ENCODE assay signal across 8 cellular contexts in the genomic region with DNA sequence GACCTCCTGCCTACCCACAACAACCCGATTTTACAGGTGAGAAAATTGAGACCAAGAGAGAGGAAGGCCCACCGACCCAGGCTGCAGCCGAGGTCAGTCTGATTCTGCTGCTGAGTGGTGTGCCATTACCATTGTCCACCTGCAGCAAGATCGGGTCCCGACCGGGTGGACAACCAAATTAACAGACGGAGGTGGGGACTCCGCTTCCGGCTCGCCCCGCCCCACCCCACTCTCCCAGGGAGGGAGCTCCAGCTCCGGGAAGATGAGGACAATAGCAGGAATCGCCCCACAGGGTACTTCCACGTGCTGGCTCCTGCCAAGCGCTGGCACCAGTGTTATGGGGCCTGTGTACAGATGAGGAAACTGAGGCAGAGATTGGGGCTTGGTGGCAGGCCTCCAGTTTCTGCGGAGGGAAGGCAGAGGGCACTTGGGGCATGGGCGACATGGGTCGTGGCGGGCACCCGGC. TPM values are rescaled to one million over a fixed set of nuclear protein-coding genes. Genes with fewer than 3 reads are reported as not detected.
DNase-seq lines count a peak whose midpoint lies in the region; ATAC-seq, FAIRE-seq and TF ChIP-seq lines count a peak whose summit lies in the region.
"Had no signal": no experiment of that assay in that cellular context is flagged by ENCODE, and none has a peak within 500 bp of the region (broad histone marks: within the 10 kb centered on the region; RNA-seq: fewer than 3 reads in every experiment).

No MANE protein-coding gene starts in this region.

- no peaks in the 10 kb centered on the region for H3K36me3 ChIP-seq in keratinocyte (ENCODE audit: control insufficient read depth in 2 of 2, extremely low read depth in 1 of 2, insufficient read depth in 2 of 2, low read length in 2 of 2)

- H4K20me1 ChIP-seq in keratinocyte (ENCODE audit: control insufficient read depth, extremely low read depth, insufficient read depth, low read length), result no peaks in the 10 kb centered on the region

- H2AFZ ChIP-seq in keratinocyte (ENCODE audit: control insufficient read depth, low read length), result peak overlapping the region; percentile 78

- no peaks in the 10 kb centered on the region for H3K9me1 ChIP-seq in keratinocyte (ENCODE audit: control insufficient read depth, extremely low read depth, insufficient read depth, low read length)

- H3K4me3 ChIP-seq in astrocyte of the cerebellum (ENCODE audit: low read depth, low read length), result peak overlapping the region; percentile 67
- peak overlapping the region; percentile 5 to 76 (median 63) for H3K4me3 ChIP-seq in keratinocyte (ENCODE audit: control insufficient read depth in 2 of 3, extremely low read depth in 1 of 3, insufficient read depth in 2 of 3, low read depth in 1 of 3, low read length in 3 of 3)

- peak overlapping the region; percentile 91 for H3K4me2 ChIP-seq in keratinocyte (ENCODE audit: control insufficient read depth, extremely low read depth, insufficient read depth, low read depth, low read length)

- peak overlapping the region; percentile 92 for H3K4me3 Mint-ChIP-seq in HFFc6
- peak overlapping the region; percentile 78 for H3K4me3 Mint-ChIP-seq in stimulated activated memory B cell treated with anti-CD40 and anti-IgM and Interleukin-4, amounts not matched to agents 10 μg/mL and 1 μg/mL and 100 μg/mL, for 72 hours

- no peaks in the 10 kb centered on the region for H3K79me2 ChIP-seq in keratinocyte (ENCODE audit: control insufficient read depth, insufficient read depth, low read length)

- H3K27ac ChIP-seq in keratinocyte (ENCODE audit: control insufficient read depth, insufficient read depth, low read length), result no peak overlapping the region

- peak overlapping the region; percentile 81 for H3K9ac ChIP-seq in keratinocyte (ENCODE audit: control insufficient read depth, extremely low read depth, insufficient read depth, low read length)

- TF ChIP-seq CTCF in HFFc6 (IDR thresholded peaks at IDR 0.05), result no peak
- no peak for TF ChIP-seq CTCF in astrocyte of the cerebellum (IDR thresholded peaks at IDR 0.05; ENCODE audit: low read depth, low read length, missing control alignments)
- TF ChIP-seq CTCF in keratinocyte (optimal IDR thresholded peaks at IDR 0.05 in 1 of 3, IDR thresholded peaks at IDR 0.05 in 1 of 3, conservative IDR thresholded peaks at IDR 0.05 in 1 of 3; ENCODE audit: extremely low read depth in 1 of 3, insufficient read depth in 2 of 3, low read length in 3 of 3), result no peak

- no peaks in the 10 kb centered on the region for H3K9me3 ChIP-seq in keratinocyte (ENCODE audit: control insufficient read depth, low read depth, low read length)

- DNase-seq in HFFc6 (no peak), astrocyte of the cerebellum (ENCODE audit: low read depth) (no peak), keratinocyte (ENCODE audit: low read depth, low spot score) (no peak), NCI-H2081 treated with DMSO at 0.1 percent for 48 hours (lab: John Stamatoyannopoulos, UW) (no peak)
- no peak for DNase-seq in stimulated activated CD4-positive, alpha-beta T cell treated with anti-CD3 and anti-CD28 coated beads, Interleukin-15, amount 100 ng/mL, for 24 hours

- in situ Hi-C loops in astrocyte of the cerebellum (cut with HindIII; ENCODE audit: low sequenced_read_pairs), result no loop called here

- H3K27me3 ChIP-seq in keratinocyte (ENCODE audit: control insufficient read depth, extremely low read depth, insufficient read depth, low read length), result peaks cover 16% of the 10 kb centered on the region

- no peaks in the 10 kb centered on the region for H3K36me3 Mint-ChIP-seq in HFFc6 (ENCODE audit: low read depth)
- H3K36me3 Mint-ChIP-seq in stimulated activated memory B cell treated with anti-CD40 and anti-IgM and Interleukin-4, amounts not matched to agents 10 μg/mL and 1 μg/mL and 100 μg/mL, for 72 hours, result no peaks in the 10 kb centered on the region

- FAIRE-seq in keratinocyte (lab: Jason Lieb, UNC), result no peak

- ATAC-seq in stimulated activated memory B cell treated with anti-CD40 and anti-IgM and Interleukin-4, amounts not matched to agents 10 μg/mL and 1 μg/mL and 100 μg/mL, for 72 hours, result no peak
- ATAC-seq in GM21576 (IDR thresholded peaks at IDR 0.05; ENCODE audit: unreplicated experiment), result no peak

- peaks cover 12% of the 10 kb centered on the region for H3K4me1 ChIP-seq in keratinocyte (ENCODE audit: control insufficient read depth, extremely low read depth, insufficient read depth, low read length)

- H3K27ac Mint-ChIP-seq in HFFc6, result peak overlapping the region; percentile 86
- peak overlapping the region; percentile 80 for H3K27ac Mint-ChIP-seq in stimulated activated memory B cell treated with anti-CD40 and anti-IgM and Interleukin-4, amounts not matched to agents 10 μg/mL and 1 μg/mL and 100 μg/mL, for 72 hours

- H3K4me1 Mint-ChIP-seq in HFFc6 (ENCODE audit: low read depth), result peaks cover 9% of the 10 kb centered on the region
- H3K4me1 Mint-ChIP-seq in stimulated activated memory B cell treated with anti-CD40 and anti-IgM and Interleukin-4, amounts not matched to agents 10 μg/mL and 1 μg/mL and 100 μg/mL, for 72 hours, result peaks cover 27% of the 10 kb centered on the region

- H3K27me3 Mint-ChIP-seq in HFFc6 (ENCODE audit: insufficient read depth), result peaks cover 9% of the 10 kb centered on the region
- H3K27me3 Mint-ChIP-seq in stimulated activated memory B cell treated with anti-CD40 and anti-IgM and Interleukin-4, amounts not matched to agents 10 μg/mL and 1 μg/mL and 100 μg/mL, for 72 hours, result peaks cover 70% of the 10 kb centered on the region

- no peaks in the 10 kb centered on the region for H3K9me3 Mint-ChIP-seq in HFFc6
- H3K9me3 Mint-ChIP-seq in stimulated activated memory B cell treated with anti-CD40 and anti-IgM and Interleukin-4, amounts not matched to agents 10 μg/mL and 1 μg/mL and 100 μg/mL, for 72 hours, result no peaks in the 10 kb centered on the region

- dilution Hi-C loops in keratinocyte (cut with MboI; ENCODE audit: extremely low pct_ligation_motif_present, low sequenced_read_pairs), result no loop called here

RNA-seq across cellular contexts. Expression of a gene that starts 0.4 kb away (rescaled TPM):
- 100 to 1,000 TPM; 138 to 187 (median 172) TPM for total RNA-seq in HFFc6 (2021; fragmentation: NEBNext Ultra II Directional; extraction: Animal tissue kit (Norgen Biotek cat#: 25700))
- polyA plus RNA-seq in keratinocyte, result 8.3 to 11.9 TPM (median 10.1 TPM) in 3 replicates
- not detected for polyA plus RNA-seq in keratinocyte (2011; ENCODE audit: low read depth)
- 10.5 and 14.4 TPM in 2 replicates for polyA plus RNA-seq in keratinocyte (2011; cell fraction: cytosol; rRNA removed)
- polyA plus RNA-seq in keratinocyte (2011; cell fraction: nucleus; rRNA removed), result 6.5 and 8.1 TPM in 2 replicates
- polyA plus RNA-seq in keratinocyte (2012; ENCODE audit: low replicate concordance), result 1.5 and 9.2 TPM in 2 replicates
- polyA minus RNA-seq in keratinocyte, result 4.6 to 10.5 TPM (median 8.1 TPM) in 3 replicates
- polyA minus RNA-seq in keratinocyte (2011; cell fraction: cytosol; rRNA and poly(A)+ RNA removed), result 3.3 TPM
- polyA minus RNA-seq in keratinocyte (2011; cell fraction: nucleus; rRNA and poly(A)+ RNA removed), result 2.6 and 3.5 TPM in 2 replicates

RNA-seq across cellular contexts. Expression of a gene that starts 12.5 kb away (rescaled TPM):
- not detected for total RNA-seq in HFFc6 (2021; fragmentation: NEBNext Ultra II Directional; extraction: Animal tissue kit (Norgen Biotek cat#: 25700))
- polyA plus RNA-seq in keratinocyte, result not detected in 3 replicates
- polyA plus RNA-seq in keratinocyte (2011; ENCODE audit: low read depth), result not detected
- polyA plus RNA-seq in keratinocyte (2011; cell fraction: cytosol; rRNA removed), result 0.08 TPM in 1 of 2 replicates, not detected in the other
- polyA plus RNA-seq in keratinocyte (2011; cell fraction: nucleus; rRNA removed), result 0.05 and 0.08 TPM in 2 replicates
- 0.10 TPM in 1 of 2 replicates, not detected in the other for polyA plus RNA-seq in keratinocyte (2012; ENCODE audit: low replicate concordance)
- polyA minus RNA-seq in keratinocyte, result not detected in 3 replicates
- polyA minus RNA-seq in keratinocyte (2011; cell fraction: cytosol; rRNA and poly(A)+ RNA removed), result not detected
- not detected in 2 replicates for polyA minus RNA-seq in keratinocyte (2011; cell fraction: nucleus; rRNA and poly(A)+ RNA removed)
- total RNA-seq: T-helper 2 cell treated with Interferon-gamma antibody and Interleukin-4, amounts not matched to agents 100 ng/mL and 5 ng/mL, for 36 hours had no signal

RNA-seq across cellular contexts. Expression of a gene that starts 38.6 kb away (rescaled TPM):
- total RNA-seq in HFFc6 (2021; fragmentation: NEBNext Ultra II Directional; extraction: Animal tissue kit (Norgen Biotek cat#: 25700)), result 100 to 1,000 TPM; 211 to 246 (median 220) TPM
- 237 to 276 TPM (median 270 TPM) in 3 replicates for polyA plus RNA-seq in keratinocyte
- polyA plus RNA-seq in keratinocyte (2011; ENCODE audit: low read depth), result 99.8 TPM
- polyA plus RNA-seq in keratinocyte (2011; cell fraction: cytosol; rRNA removed), result 75.3 and 121 TPM in 2 replicates
- 549 and 628 TPM in 2 replicates for polyA plus RNA-seq in keratinocyte (2011; cell fraction: nucleus; rRNA removed)
- 104 and 107 TPM in 2 replicates for polyA plus RNA-seq in keratinocyte (2012; ENCODE audit: low replicate concordance)
- polyA minus RNA-seq in keratinocyte, result 199 to 364 TPM (median 299 TPM) in 3 replicates
- polyA minus RNA-seq in keratinocyte (2011; cell fraction: cytosol; rRNA and poly(A)+ RNA removed), result 129 TPM
- polyA minus RNA-seq in keratinocyte (2011; cell fraction: nucleus; rRNA and poly(A)+ RNA removed), result 294 and 329 TPM in 2 replicates
